1 cellular context compared by ENCODE assay signal in the genomic region with DNA sequence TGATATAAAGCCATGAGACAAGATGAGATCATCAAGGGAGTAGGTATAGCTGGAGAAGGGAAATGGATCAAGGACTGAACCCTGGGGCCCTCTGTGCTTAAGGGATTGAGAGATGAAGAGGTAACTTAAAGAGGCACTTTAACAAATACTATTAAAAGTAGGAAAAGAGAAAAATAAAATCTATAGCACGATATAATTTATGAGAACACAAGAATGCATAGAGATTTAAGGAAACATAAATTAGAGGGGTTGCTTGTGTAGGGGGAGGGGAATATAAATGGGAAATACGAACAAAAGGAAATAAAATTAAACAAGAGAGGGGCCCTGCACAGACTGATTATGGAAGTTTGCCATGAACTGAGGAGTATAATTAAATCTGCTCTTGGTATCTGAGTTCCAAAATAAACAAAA.
TF ChIP-seq lines count a peak whose summit lies in the region.

No MANE protein-coding gene starts in this region.

TF ChIP-seq in HEK293, 187 proteins besides CTCF, POLR2A, EP300 and RAD21 (continued from another document and continues in another):
- TF ChIP-seq ZBTB11 (tag by site-specific recombination; conservative IDR thresholded peaks at IDR 0.05; ENCODE audit: low read depth) (no peak), ZNF16 (tag by site-specific recombination; IDR thresholded peaks at IDR 0.05; ENCODE audit: low read depth) (no peak), ZFP3 (tag by site-specific recombination; IDR thresholded peaks at IDR 0.05; ENCODE audit: low read depth) (no peak), ZBTB20 (tag by site-specific recombination; IDR thresholded peaks at IDR 0.05) (peak; percentile 54; the same call in 1 of the 2 replicates), ZNF707 (tag by site-specific recombination; IDR thresholded peaks at IDR 0.05) (no peak), ZNF133 (tag by site-specific recombination; IDR thresholded peaks at IDR 0.05) (no peak), ZFP69B (tag by site-specific recombination; IDR thresholded peaks at IDR 0.05) (peak; percentile 86), ZNF514 (tag by site-specific recombination; IDR thresholded peaks at IDR 0.05) (no peak), ZSCAN30 (tag by site-specific recombination; IDR thresholded peaks at IDR 0.05) (no peak), AEBP2 (tag by site-specific recombination; IDR thresholded peaks at IDR 0.05; ENCODE audit: borderline replicate concordance) (no peak), ZNF140 (tag by site-specific recombination; IDR thresholded peaks at IDR 0.05) (no peak), HOXC10 (CRISPR knock-in tag; IDR thresholded peaks at IDR 0.05) (no peak), ZNF404 (tag by site-specific recombination; IDR thresholded peaks at IDR 0.05) (no peak), IKZF3 (tag by site-specific recombination; IDR thresholded peaks at IDR 0.05) (no peak), ZBTB21 (tag by site-specific recombination; IDR thresholded peaks at IDR 0.05) (no peak), ZNF433 (tag by site-specific recombination; IDR thresholded peaks at IDR 0.05; ENCODE audit: low read depth) (no peak), HOXD13 (CRISPR knock-in tag; IDR thresholded peaks at IDR 0.05; ENCODE audit: borderline replicate concordance) (no peak), ZNF768 (tag by site-specific recombination; IDR thresholded peaks at IDR 0.05) (no peak), ZNF624 (tag by site-specific recombination; IDR thresholded peaks at IDR 0.05) (no peak), ZXDB (tag by site-specific recombination; IDR thresholded peaks at IDR 0.05) (no peak), SP3 (tag by site-specific recombination; IDR thresholded peaks at IDR 0.05) (no peak), PRDM6 (tag by site-specific recombination; IDR thresholded peaks at IDR 0.05) (peak; percentile 62; the same call in 1 of the 2 replicates), ZNF169 (tag by site-specific recombination; IDR thresholded peaks at IDR 0.05) (no peak), ZSCAN16 (tag by site-specific recombination; IDR thresholded peaks at IDR 0.05) (no peak), ZNF704 (tag by site-specific recombination; IDR thresholded peaks at IDR 0.05) (no peak), ZNF2 (tag by site-specific recombination; IDR thresholded peaks at IDR 0.05) (no peak), SCRT2 (tag by site-specific recombination; IDR thresholded peaks at IDR 0.05) (no peak), ZNF37A (tag by site-specific recombination; IDR thresholded peaks at IDR 0.05) (no peak), ZNF623 (tag by site-specific recombination; IDR thresholded peaks at IDR 0.05) (no peak), ZNF223 (tag by site-specific recombination; IDR thresholded peaks at IDR 0.05) (no peak), ZNF596 (tag by site-specific recombination; IDR thresholded peaks at IDR 0.05) (no peak), ZNF202 (tag by site-specific recombination; IDR thresholded peaks at IDR 0.05; ENCODE audit: borderline replicate concordance) (no peak), ZNF398 (tag by site-specific recombination; IDR thresholded peaks at IDR 0.05) (no peak), ZNF221 (tag by site-specific recombination; IDR thresholded peaks at IDR 0.05; ENCODE audit: borderline replicate concordance) (no peak), KLF7 (tag by site-specific recombination; IDR thresholded peaks at IDR 0.05; ENCODE audit: borderline replicate concordance) (no peak), ZNF692 (tag by site-specific recombination; IDR thresholded peaks at IDR 0.05) (peak; percentile 89), KLF8 (tag by site-specific recombination; IDR thresholded peaks at IDR 0.05) (0 out of 2 replicates have a peak, but pooled peaks have one; percentile 19), ZNF335 (tag by site-specific recombination; conservative IDR thresholded peaks at IDR 0.05) (no peak; the same call in 1 of the 2 replicates), ZSCAN23 (tag by site-specific recombination; IDR thresholded peaks at IDR 0.05) (no peak), ZBTB48 (tag by site-specific recombination; IDR thresholded peaks at IDR 0.05) (peak; percentile 57), ZNF155 (tag by site-specific recombination; IDR thresholded peaks at IDR 0.05) (no peak), KLF17 (tag by site-specific recombination; IDR thresholded peaks at IDR 0.05) (no peak), ZNF670 (tag by site-specific recombination; IDR thresholded peaks at IDR 0.05; ENCODE audit: low read depth) (no peak), ZNF548 (tag by site-specific recombination; IDR thresholded peaks at IDR 0.05) (no peak)
- TF ChIP-seq, protein P1, sequence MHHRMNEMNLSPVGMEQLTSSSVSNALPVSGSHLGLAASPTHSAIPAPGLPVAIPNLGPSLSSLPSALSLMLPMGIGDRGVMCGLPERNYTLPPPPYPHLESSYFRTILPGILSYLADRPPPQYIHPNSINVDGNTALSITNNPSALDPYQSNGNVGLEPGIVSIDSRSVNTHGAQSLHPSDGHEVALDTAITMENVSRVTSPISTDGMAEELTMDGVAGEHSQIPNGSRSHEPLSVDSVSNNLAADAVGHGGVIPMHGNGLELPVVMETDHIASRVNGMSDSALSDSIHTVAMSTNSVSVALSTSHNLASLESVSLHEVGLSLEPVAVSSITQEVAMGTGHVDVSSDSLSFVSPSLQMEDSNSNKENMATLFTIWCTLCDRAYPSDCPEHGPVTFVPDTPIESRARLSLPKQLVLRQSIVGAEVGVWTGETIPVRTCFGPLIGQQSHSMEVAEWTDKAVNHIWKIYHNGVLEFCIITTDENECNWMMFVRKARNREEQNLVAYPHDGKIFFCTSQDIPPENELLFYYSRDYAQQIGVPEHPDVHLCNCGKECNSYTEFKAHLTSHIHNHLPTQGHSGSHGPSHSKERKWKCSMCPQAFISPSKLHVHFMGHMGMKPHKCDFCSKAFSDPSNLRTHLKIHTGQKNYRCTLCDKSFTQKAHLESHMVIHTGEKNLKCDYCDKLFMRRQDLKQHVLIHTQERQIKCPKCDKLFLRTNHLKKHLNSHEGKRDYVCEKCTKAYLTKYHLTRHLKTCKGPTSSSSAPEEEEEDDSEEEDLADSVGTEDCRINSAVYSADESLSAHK (tag by site-specific recombination; IDR thresholded peaks at IDR 0.05): no peak
- TF ChIP-seq, protein P2, sequence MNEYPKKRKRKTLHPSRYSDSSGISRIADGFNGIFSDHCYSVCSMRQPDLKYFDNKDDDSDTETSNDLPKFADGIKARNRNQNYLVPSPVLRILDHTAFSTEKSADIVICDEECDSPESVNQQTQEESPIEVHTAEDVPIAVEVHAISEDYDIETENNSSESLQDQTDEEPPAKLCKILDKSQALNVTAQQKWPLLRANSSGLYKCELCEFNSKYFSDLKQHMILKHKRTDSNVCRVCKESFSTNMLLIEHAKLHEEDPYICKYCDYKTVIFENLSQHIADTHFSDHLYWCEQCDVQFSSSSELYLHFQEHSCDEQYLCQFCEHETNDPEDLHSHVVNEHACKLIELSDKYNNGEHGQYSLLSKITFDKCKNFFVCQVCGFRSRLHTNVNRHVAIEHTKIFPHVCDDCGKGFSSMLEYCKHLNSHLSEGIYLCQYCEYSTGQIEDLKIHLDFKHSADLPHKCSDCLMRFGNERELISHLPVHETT (tag by site-specific recombination; IDR thresholded peaks at IDR 0.05): no peak
- TF ChIP-seq, protein P3, sequence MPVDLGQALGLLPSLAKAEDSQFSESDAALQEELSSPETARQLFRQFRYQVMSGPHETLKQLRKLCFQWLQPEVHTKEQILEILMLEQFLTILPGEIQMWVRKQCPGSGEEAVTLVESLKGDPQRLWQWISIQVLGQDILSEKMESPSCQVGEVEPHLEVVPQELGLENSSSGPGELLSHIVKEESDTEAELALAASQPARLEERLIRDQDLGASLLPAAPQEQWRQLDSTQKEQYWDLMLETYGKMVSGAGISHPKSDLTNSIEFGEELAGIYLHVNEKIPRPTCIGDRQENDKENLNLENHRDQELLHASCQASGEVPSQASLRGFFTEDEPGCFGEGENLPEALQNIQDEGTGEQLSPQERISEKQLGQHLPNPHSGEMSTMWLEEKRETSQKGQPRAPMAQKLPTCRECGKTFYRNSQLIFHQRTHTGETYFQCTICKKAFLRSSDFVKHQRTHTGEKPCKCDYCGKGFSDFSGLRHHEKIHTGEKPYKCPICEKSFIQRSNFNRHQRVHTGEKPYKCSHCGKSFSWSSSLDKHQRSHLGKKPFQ (tag by site-specific recombination; IDR thresholded peaks at IDR 0.05): no peak
